Comparison of ENCODE assay signal across 9 cellular contexts in genomic region chr1:99107680-99108079, GRCh38.
"Had no signal": no experiment of that assay in that cellular context is flagged by ENCODE, and none has a peak within 500 bp of the region (broad histone marks: within the 10 kb centered on the region; RNA-seq: fewer than 3 reads in every experiment).

No MANE protein-coding gene starts in this region.

- H3K27ac ChIP-seq: GM23248 had no signal

- H3K9ac ChIP-seq: GM23248 had no signal

- FAIRE-seq: HTR-8/SVneo had no signal

- H3K4me1 Mint-ChIP-seq: IgD-negative memory B cell had no signal

- H2AFZ ChIP-seq: GM23248 had no signal

- H3K36me3 ChIP-seq: HAP-1 had no signal

- H3K27ac Mint-ChIP-seq: IgD-negative memory B cell had no signal

- H3K9me3 ChIP-seq: HAP-1 had no signal

- H3K27me3 Mint-ChIP-seq: IgD-negative memory B cell had no signal

- DNase-seq: GM23248, GOT3, H7, Kasumi-1, KG1 had no signal

- H3K36me3 Mint-ChIP-seq: IgD-negative memory B cell had no signal

- H3K4me3 Mint-ChIP-seq: IgD-negative memory B cell had no signal

- ATAC-seq: HCT116 had no signal

- H3K4me3 ChIP-seq: GM23248, HAP-1 had no signal
